Comparison of ENCODE assay signal across 9 cellular contexts in the genomic region with DNA sequence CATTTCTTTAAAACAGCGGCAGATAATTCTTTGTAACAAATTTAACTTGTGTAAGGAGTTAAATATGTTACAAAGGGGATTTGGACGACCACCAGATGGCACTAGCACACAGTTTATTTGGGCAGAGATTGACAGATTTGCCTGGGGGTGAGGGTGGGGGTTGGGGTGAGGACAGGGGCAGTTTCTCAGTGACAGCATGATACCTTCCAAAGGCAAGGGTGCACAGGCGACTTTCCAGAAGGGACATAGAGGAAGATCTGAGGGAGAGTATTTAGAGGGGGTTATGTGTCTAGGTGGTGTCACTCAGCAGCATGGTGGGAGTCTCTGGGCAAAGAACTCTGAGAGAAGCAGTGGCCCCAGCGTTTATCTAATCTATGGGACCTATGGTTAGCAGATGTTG. TPM values are rescaled to one million over a fixed set of nuclear protein-coding genes. Genes with fewer than 3 reads are reported as not detected.
A peak's percentile ranks its signal among the peaks of the same experiment; 100 is the strongest.
DNase-seq lines count a peak whose midpoint lies in the region; ATAC-seq and TF ChIP-seq lines count a peak whose summit lies in the region.
"Had no signal": no experiment of that assay in that cellular context is flagged by ENCODE, and none has a peak within 500 bp of the region (broad histone marks: within the 10 kb centered on the region; RNA-seq: fewer than 3 reads in every experiment).

No MANE protein-coding gene starts in this region.

- no peak overlapping the region for H3K27ac ChIP-seq in Panc1 (ENCODE audit: low read length)
- H3K27ac ChIP-seq: BLaER1 had no signal

- no TSS peak for BruUV-seq in Panc1 (replicated peaks; lab: Mats Ljungman, UMichigan)

- peak; percentile 65 for TF ChIP-seq CTCF in Panc1 (IDR thresholded peaks at IDR 0.05)

- ATAC-seq in HG02884 (IDR thresholded peaks at IDR 0.05; ENCODE audit: unreplicated experiment): peak; percentile 41
- no peak for ATAC-seq in Panc1
- peak; percentile 24 for ATAC-seq in left ventricle myocardium superior
- no peak for ATAC-seq in GM21528 (IDR thresholded peaks at IDR 0.05; ENCODE audit: low FRiP score, unreplicated experiment)

- in situ Hi-C loops in Panc1 (cut with HindIII; ENCODE audit: low pct_unique_long_range_greater_than_20kb, low sequenced_read_pairs): no loop called here

- H3K9me3 Mint-ChIP-seq in activated naive CD4-positive, alpha-beta T cell treated with anti-CD3 and anti-CD28 coated beads, Interleukin-2, amount 10 ng/mL, durations not matched to agents 7 days and 5 days: no peaks in the 10 kb centered on the region

- POLR2A ChIA-PET in Panc1 (lab: Charles Lee): no interaction called here

- H3K4me1 ChIP-seq in Panc1 (ENCODE audit: control insufficient read depth, insufficient read depth, low read length): no peaks in the 10 kb centered on the region
- H3K4me1 ChIP-seq: BLaER1 had no signal

- intact Hi-C loops in Panc1 (cut with micrococcal nuclease; ENCODE audit: unreplicated experiment) (loop anchor here (1.0 kb wide), 2 partner anchors 59 to 63 kb away; no protein-coding TSS in a partner anchor), left ventricle myocardium superior (cut with micrococcal nuclease) (no loop called here)

- H3K36me3 ChIP-seq in Panc1 (ENCODE audit: control insufficient read depth, insufficient read depth, low read length): no peaks in the 10 kb centered on the region
- H3K36me3 ChIP-seq: BLaER1 had no signal

- H3K4me3 Mint-ChIP-seq in activated naive CD4-positive, alpha-beta T cell treated with anti-CD3 and anti-CD28 coated beads, Interleukin-2, amount 10 ng/mL, durations not matched to agents 7 days and 5 days: no peak overlapping the region

- H3K4me1 Mint-ChIP-seq in activated naive CD4-positive, alpha-beta T cell treated with anti-CD3 and anti-CD28 coated beads, Interleukin-2, amount 10 ng/mL, durations not matched to agents 7 days and 5 days: no peaks in the 10 kb centered on the region

- DNase-seq in NCI-H1436 (lab: John Stamatoyannopoulos, UW): peak; percentile 30
- no peak for DNase-seq in NCI-H1436 treated with DMSO at 0.1 percent for 48 hours (lab: John Stamatoyannopoulos, UW)
- DNase-seq in Panc1 (ENCODE audit: low read depth, low spot score): no peak
- DNase-seq in activated naive CD4-positive, alpha-beta T cell treated with anti-CD3 and anti-CD28 coated beads, Interleukin-2, amount 10 ng/mL, durations not matched to agents 7 days and 5 days: peak; percentile 71
- no peak for DNase-seq in left ventricle myocardium superior
- DNase-seq in stimulated activated CD4-positive, alpha-beta T cell treated with anti-CD3 and anti-CD28 coated beads, Interleukin-12 subunit alpha, Interleukin-12 subunit beta, amount 100 ng/mL, for 4 hours: peak; percentile 45

- H3K4me3 ChIP-seq in Panc1 (ENCODE audit: low read depth in 2 of 2, low read length in 2 of 2): no peak overlapping the region
- H3K4me3 ChIP-seq: BLaER1 had no signal

- no peaks in the 10 kb centered on the region for H3K36me3 Mint-ChIP-seq in activated naive CD4-positive, alpha-beta T cell treated with anti-CD3 and anti-CD28 coated beads, Interleukin-2, amount 10 ng/mL, durations not matched to agents 7 days and 5 days

- no peak overlapping the region for H3K27ac Mint-ChIP-seq in activated naive CD4-positive, alpha-beta T cell treated with anti-CD3 and anti-CD28 coated beads, Interleukin-2, amount 10 ng/mL, durations not matched to agents 7 days and 5 days

- no peaks in the 10 kb centered on the region for H3K27me3 ChIP-seq in Panc1 (ENCODE audit: control insufficient read depth, insufficient read depth, low read length)
- H3K27me3 ChIP-seq: BLaER1 had no signal

- peaks cover 27% of the 10 kb centered on the region for H3K27me3 Mint-ChIP-seq in activated naive CD4-positive, alpha-beta T cell treated with anti-CD3 and anti-CD28 coated beads, Interleukin-2, amount 10 ng/mL, durations not matched to agents 7 days and 5 days

- H3K9me3 ChIP-seq in Panc1 (ENCODE audit: control insufficient read depth, insufficient read depth, low read depth, low read length): no peaks in the 10 kb centered on the region
- H3K9me3 ChIP-seq: BLaER1 had no signal

- CTCF ChIA-PET in Panc1 (lab: Charles Lee): no interaction called here
- CTCF ChIA-PET in activated naive CD4-positive, alpha-beta T cell treated with anti-CD3 and anti-CD28 coated beads, Interleukin-2, amount 10 ng/mL, durations not matched to agents 7 days and 5 days (lab: Charles Lee): interaction anchor here (0.9 to 3.1 kb wide), 6 partner anchors 9 to 64 kb away, joined by 3 to 37 read pairs (median 4); a partner anchor contains a TSS

RNA-seq across cellular contexts. Expression of a gene that starts 9.6 kb away (rescaled TPM):
- total RNA-seq in Panc1 (2021; ENCODE audit: unreplicated experiment): 26.9 TPM
- polyA plus RNA-seq in Panc1 (2012; ENCODE audit: insufficient read length): 25.3 TPM
- 9.1 TPM for total RNA-seq in left ventricle myocardium superior

RNA-seq across cellular contexts. Expression of a gene that starts 11.4 kb away (rescaled TPM):
- not detected for total RNA-seq in Panc1 (2021; ENCODE audit: unreplicated experiment)
- not detected for polyA plus RNA-seq in Panc1 (2012; ENCODE audit: insufficient read length)
- total RNA-seq in left ventricle myocardium superior: not detected

Comparison
In these comparisons a context has a peak if more than half of its experiments do, and no peak if none do; other contexts are left out.
1. DNase-seq: peak in NCI-H1436 (single experiment), activated naive CD4-positive, alpha-beta T cell treated with anti-CD3 and anti-CD28 coated beads, Interleukin-2, amount 10 ng/mL, durations not matched to agents 7 days and 5 days (single experiment) and stimulated activated CD4-positive, alpha-beta T cell treated with anti-CD3 and anti-CD28 coated beads, Interleukin-12 subunit alpha, Interleukin-12 subunit beta, amount 100 ng/mL, for 4 hours (single experiment); none in NCI-H1436 treated with DMSO at 0.1 percent for 48 hours (single experiment), Panc1 (single experiment) and left ventricle myocardium superior (single experiment).
2. ATAC-seq: peak in HG02884 (single experiment) and left ventricle myocardium superior (single experiment); none in Panc1 (single experiment) and GM21528 (single experiment).